In the genomic region with DNA sequence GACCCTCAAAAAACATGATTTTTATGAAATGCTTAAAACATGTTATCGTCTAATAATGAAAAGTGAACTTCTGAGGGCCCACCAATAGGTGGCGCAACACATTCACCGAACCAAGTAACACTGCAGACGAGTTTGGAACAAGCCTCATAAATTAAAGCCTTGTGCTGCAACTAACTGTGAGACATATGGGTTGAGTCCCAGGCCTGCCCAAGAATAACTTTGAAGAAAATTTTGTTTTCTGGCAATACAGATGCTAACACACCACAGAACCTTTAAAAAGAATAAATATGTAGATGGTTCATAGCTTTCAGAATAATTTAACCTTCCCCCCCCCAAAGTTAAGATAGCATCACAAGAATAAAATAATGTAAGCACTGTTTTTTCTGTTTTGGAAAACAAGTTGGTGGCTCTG, we compare ENCODE assay signal across 8 cellular contexts.
A peak's percentile ranks its signal among the peaks of the same experiment; 100 is the strongest.
DNase-seq lines count a peak whose midpoint lies in the region; TF ChIP-seq lines count a peak whose summit lies in the region.

No MANE protein-coding gene starts in this region.

- H3K9ac ChIP-seq in neural progenitor cell: no peak overlapping the region

- H3K9me3 ChIP-seq in esophagus muscularis mucosa (no peaks in the 10 kb centered on the region), neural progenitor cell (ENCODE audit: low read depth) (no peaks in the 10 kb centered on the region), suprapubic skin (no peaks in the 10 kb centered on the region)

- no peak overlapping the region for H2AFZ ChIP-seq in neural progenitor cell (replicated peaks)

- WGBS in esophagus muscularis mucosa: 4% methylated on average over 4 of the region's 4 CpGs
- under 1% methylated on average over 4 of the region's 4 CpGs for WGBS in suprapubic skin

- H3K79me2 ChIP-seq in neural progenitor cell (ENCODE audit: low read depth): no peaks in the 10 kb centered on the region

- no peaks in the 10 kb centered on the region for H4K20me1 ChIP-seq in neural progenitor cell (ENCODE audit: low read depth)

- DNase-seq in EH (ENCODE audit: low read depth) (peak; percentile 59), HT-29 (ENCODE audit: low spot score) (peak; percentile 66), NOMO-1 treated with DMSO at 0.1 percent for 48 hours (lab: John Stamatoyannopoulos, UW; ENCODE audit: unreplicated experiment) (peak; percentile 78), esophagus muscularis mucosa (ENCODE audit: extremely low spot score) (no peak), neural progenitor cell (ENCODE audit: low spot score) (peak; percentile 71), suprapubic skin (ENCODE audit: low spot score in 2 of 2) (no peak), posterior vena cava (ENCODE audit: low spot score) (no peak)
- peak; percentile 71 for DNase-seq in activated CD8-positive, alpha-beta memory T cell treated with anti-CD3 and anti-CD28 coated beads, Interleukin-2, amount 50 U/mL, for 48 hours

- TF ChIP-seq POLR2A in esophagus muscularis mucosa (IDR thresholded peaks at IDR 0.05; ENCODE audit: low read depth) (no peak), suprapubic skin (IDR thresholded peaks at IDR 0.05) (no peak)

- H3K4me1 Mint-ChIP-seq in neural progenitor cell: peaks cover 31% of the 10 kb centered on the region

- no peaks in the 10 kb centered on the region for H3F3A ChIP-seq in neural progenitor cell (ENCODE audit: low read depth)

- no peak for TF ChIP-seq EP300 in esophagus muscularis mucosa (IDR thresholded peaks at IDR 0.05)
- no peak for TF ChIP-seq EP300 in suprapubic skin (IDR thresholded peaks at IDR 0.05)

- H3K9me3 Mint-ChIP-seq in neural progenitor cell: peaks cover 4% of the 10 kb centered on the region

- H3K27ac ChIP-seq in esophagus muscularis mucosa (replicated peaks in 1 of 4) (no peak overlapping the region), neural progenitor cell (no peak overlapping the region), suprapubic skin (no peak overlapping the region)

- H3K27ac Mint-ChIP-seq in neural progenitor cell: peak overlapping the region; percentile 95

- intact Hi-C loops in esophagus muscularis mucosa (cut with DNase I) (loop anchor here (10.0 kb wide), 1 partner anchor 1482 kb away; the partner anchor contains the start of gene ID2), posterior vena cava (cut with DNase I) (no loop called here)

- H3K4me3 ChIP-seq in esophagus muscularis mucosa (no peak overlapping the region), neural progenitor cell (no peak overlapping the region), suprapubic skin (no peak overlapping the region)

- no peak overlapping the region for H3K4me3 Mint-ChIP-seq in neural progenitor cell

- H3K36me3 Mint-ChIP-seq in neural progenitor cell: peaks cover 6% of the 10 kb centered on the region

- H3K27me3 ChIP-seq in esophagus muscularis mucosa: no peaks in the 10 kb centered on the region
- H3K27me3 ChIP-seq in neural progenitor cell: no peaks in the 10 kb centered on the region
- H3K27me3 ChIP-seq in suprapubic skin: no peaks in the 10 kb centered on the region

- H3K4me1 ChIP-seq in esophagus muscularis mucosa: no peaks in the 10 kb centered on the region
- peaks cover 13% of the 10 kb centered on the region for H3K4me1 ChIP-seq in neural progenitor cell
- no peaks in the 10 kb centered on the region for H3K4me1 ChIP-seq in suprapubic skin

- TF ChIP-seq CTCF in esophagus muscularis mucosa (IDR thresholded peaks at IDR 0.05) (peak; percentile 61 to 77 (median 64)), neural progenitor cell (IDR thresholded peaks at IDR 0.05) (peak; percentile 100), suprapubic skin (IDR thresholded peaks at IDR 0.05) (peak; percentile 65 to 84)

- H3K36me3 ChIP-seq in esophagus muscularis mucosa (no peaks in the 10 kb centered on the region), neural progenitor cell (no peaks in the 10 kb centered on the region), suprapubic skin (no peaks in the 10 kb centered on the region)

- H3K4me2 ChIP-seq in neural progenitor cell: no peak overlapping the region

- peaks cover 6% of the 10 kb centered on the region for H3K27me3 Mint-ChIP-seq in neural progenitor cell (ENCODE audit: insufficient read depth, low read depth)

Comparison
In these comparisons a context has a peak if more than half of its experiments do, and no peak if none do; other contexts are left out.
1. DNase-seq: peak in EH (single experiment), HT-29 (single experiment), NOMO-1 treated with DMSO at 0.1 percent for 48 hours (single experiment), activated CD8-positive, alpha-beta memory T cell treated with anti-CD3 and anti-CD28 coated beads, Interleukin-2, amount 50 U/mL, for 48 hours (single experiment) and neural progenitor cell (single experiment); none in esophagus muscularis mucosa (single experiment), suprapubic skin (0 of 2) and posterior vena cava (single experiment).
2. Peak in every context shown above with its lines, with median percentiles within 50 percentile points of each other: CTCF ChIP-seq.